ENCODE assay signal across 8 cellular contexts in genomic region chr19:47013041-47013517, GRCh38. TPM values are rescaled to one million over a fixed set of nuclear protein-coding genes. Genes with fewer than 3 reads are reported as not detected.
A peak's percentile ranks its signal among the peaks of the same experiment; 100 is the strongest.
DNase-seq lines count a peak whose midpoint lies in the region; ATAC-seq and TF ChIP-seq lines count a peak whose summit lies in the region.

No MANE protein-coding gene starts in this region.

- TF ChIP-seq CTCF in VCaP (conservative IDR thresholded peaks at IDR 0.05) (peak; percentile 99), brain (conservative IDR thresholded peaks at IDR 0.05) (peak; percentile 92 to 95)

- peaks cover 0 to 7% (median 0%) of the 10 kb centered on the region in 5 experiments for H3K9me3 Mint-ChIP-seq in brain

- peak overlapping the region in 3 of 5 experiments; percentile 6 to 49 (median 28) for H3K27ac Mint-ChIP-seq in brain

- peaks cover 8% of the 10 kb centered on the region for H3K36me3 Mint-ChIP-seq in brain

- H3K4me1 Mint-ChIP-seq in brain, result peaks cover 11% of the 10 kb centered on the region

- H3K27ac ChIP-seq in VCaP, result peak overlapping the region; percentile 20; the same call in 1 of the 2 replicates

- H3K4me3 Mint-ChIP-seq in brain, result peak overlapping the region; percentile 3 to 34 (median 25)

- ATAC-seq in HG03378 (IDR thresholded peaks at IDR 0.05; ENCODE audit: unreplicated experiment), result no peak

- peaks cover 29% of the 10 kb centered on the region for H3K27me3 Mint-ChIP-seq in brain

- DNase-seq in SIG-M5 treated with dmso at 0.1 percent for 504 hours (lab: John Stamatoyannopoulos, UW; ENCODE audit: unreplicated experiment), result peak; percentile 65
- no peak for DNase-seq in SIG-M5 (lab: John Stamatoyannopoulos, UW)
- DNase-seq in NCI-H2029 (lab: John Stamatoyannopoulos, UW), result peak; percentile 52
- DNase-seq in islet precursor cell, result peak; percentile 93
- peak; percentile 19 to 48 for DNase-seq in stimulated activated CD4-positive, alpha-beta T cell treated with anti-CD3 and anti-CD28 coated beads, Interleukin-15, amount 100 ng/mL, for 48 hours (ENCODE audit: low read depth in 2 of 2)

RNA-seq across cellular contexts. Expression of gene NPAS1, which starts 6.6 kb away (rescaled TPM):
- polyA plus RNA-seq in brain (ENCODE audit: insufficient read depth, low read depth, low replicate concordance), result 6.0 TPM

RNA-seq across cellular contexts. Expression of gene TMEM160, which starts 35.3 kb away (rescaled TPM):
- polyA plus RNA-seq in brain (ENCODE audit: insufficient read depth, low read depth, low replicate concordance), result 53.6 TPM
